In genomic region chr16:31130336-31130812, GRCh38 we compare ENCODE assay signal across 14 cellular contexts. TPM values are rescaled to one million over a fixed set of nuclear protein-coding genes. Genes with fewer than 3 reads are reported as not detected.
DNase-seq lines count a peak whose midpoint lies in the region; ATAC-seq, FAIRE-seq and TF ChIP-seq lines count a peak whose summit lies in the region.
"Had no signal": no experiment of that assay in that cellular context is flagged by ENCODE, and none has a peak within 500 bp of the region (broad histone marks: within the 10 kb centered on the region; RNA-seq: fewer than 3 reads in every experiment).

No MANE protein-coding gene starts in this region.

- H3K9ac ChIP-seq in kidney (ENCODE audit: low read length in 2 of 2) = peak overlapping the region in 1 of 2 donors; percentile 55

- ATAC-seq in RWPE2 (ENCODE audit: low read depth) = peak; percentile 0; the same call in 2 of the 3 replicates
- ATAC-seq in HG03175 (IDR thresholded peaks at IDR 0.05; ENCODE audit: unreplicated experiment) = no peak

- TF ChIP-seq POLR2A in adrenal gland (IDR thresholded peaks at IDR 0.05) = no peak

- FAIRE-seq in kidney (lab: Jason Lieb, UNC) (no peak), small intestine (lab: Jason Lieb, UNC) (no peak)
- FAIRE-seq: endothelial cell of umbilical vein had no signal

- intact Hi-C loops in kidney (cut with DNase I) = no loop called here
- intact Hi-C loops in adrenal gland (cut with DNase I) = no loop called here

- no peak for TF ChIP-seq CTCF in RWPE2 (IDR thresholded peaks at IDR 0.05; ENCODE audit: poor library complexity, severe bottlenecking)
- TF ChIP-seq CTCF in kidney (IDR thresholded peaks at IDR 0.05; ENCODE audit: borderline replicate concordance, extremely low read depth, insufficient read depth) = no peak
- TF ChIP-seq CTCF in adrenal gland (IDR thresholded peaks at IDR 0.05) = no peak

- WGBS in small intestine, 3 donors = 19 to 65% (median 28%) methylated on average over 9 of the region's 9 CpGs
- WGBS in adrenal gland, 4 donors = 83 to 90% (median 87%) methylated on average over 2 to 9 of the region's 9 CpGs

- peaks cover 45% of the 10 kb centered on the region for H3K36me3 ChIP-seq in RWPE2 (ENCODE audit: low read depth)
- H3K36me3 ChIP-seq in kidney (ENCODE audit: control insufficient read depth in 1 of 2, insufficient read depth in 2 of 2, low read length in 2 of 2) = peaks cover 8 to 35% of the 10 kb centered on the region in 2 donors
- no peaks in the 10 kb centered on the region for H3K36me3 ChIP-seq in small intestine (ENCODE audit: control insufficient read depth in 2 of 2, insufficient read depth in 2 of 2, low read length in 2 of 2)
- peaks cover 0 to 37% of the 10 kb centered on the region in 2 donors for H3K36me3 ChIP-seq in adrenal gland (replicated peaks in 1 of 2)

- H3K4me1 ChIP-seq in RWPE2 (ENCODE audit: insufficient read depth, poor library complexity, severe bottlenecking) (peaks cover 37% of the 10 kb centered on the region), kidney (ENCODE audit: control insufficient read depth in 1 of 2, insufficient read depth in 1 of 2, low read depth in 1 of 2, low read length in 2 of 2) (peaks cover 15 to 42% of the 10 kb centered on the region in 2 donors), small intestine (ENCODE audit: control insufficient read depth in 2 of 2, insufficient read depth in 1 of 2, low read depth in 1 of 2, low read length in 1 of 2) (peaks cover 4 to 13% of the 10 kb centered on the region in 2 donors), adrenal gland (replicated peaks in 1 of 2) (no peaks in the 10 kb centered on the region)

- DNase-seq in DMS53 (lab: John Stamatoyannopoulos, UW) (peak; percentile 82), RWPE2 (ENCODE audit: low spot score) (peak; percentile 58), kidney (peak; percentile 82), small intestine (peak; percentile 29), NCI-H1105 treated with DMSO at 0.1 percent for 48 hours (lab: John Stamatoyannopoulos, UW) (no peak), medulla oblongata (ENCODE audit: extremely low spot score) (no peak), adrenal gland (no peak)
- DNase-seq: activated CD4-positive, alpha-beta T cell treated with anti-CD3 and anti-CD28 coated beads, Interleukin-2, amount 50 U/mL, for 1 hour; CD4-positive, CD25-positive, alpha-beta regulatory T cell; NCI-H1694 treated with DMSO at 0.1 percent for 48 hours had no signal

- H3K4me3 ChIP-seq in RWPE2 (ENCODE audit: severe bottlenecking) = no peak overlapping the region
- H3K4me3 ChIP-seq in kidney (ENCODE audit: low read length in 2 of 2) = no peak overlapping the region
- no peak overlapping the region for H3K4me3 ChIP-seq in small intestine (ENCODE audit: low read depth in 1 of 2, low read length in 2 of 2)
- H3K4me3 ChIP-seq in adrenal gland = no peak overlapping the region

- H3K27ac ChIP-seq in RWPE2 (ENCODE audit: poor library complexity, severe bottlenecking) (peak overlapping the region; percentile 75), kidney (ENCODE audit: low read depth in 2 of 2, low read length in 2 of 2) (peak overlapping the region; percentile 85 to 90), small intestine (ENCODE audit: low read depth in 1 of 2, low read length in 1 of 2) (peak overlapping the region; percentile 90 to 94), adrenal gland (peak overlapping the region in 2 of 5 donors; percentile 78 to 93)

- H3K9me3 ChIP-seq in RWPE2 (ENCODE audit: severe bottlenecking) (no peaks in the 10 kb centered on the region), kidney (ENCODE audit: control insufficient read depth in 1 of 2, low read length in 2 of 2) (no peaks in the 10 kb centered on the region), small intestine (ENCODE audit: control insufficient read depth, low read depth) (no peaks in the 10 kb centered on the region), adrenal gland (replicated peaks in 1 of 3) (no peaks in the 10 kb centered on the region)

- no peaks in the 10 kb centered on the region for H3K27me3 ChIP-seq in RWPE2 (ENCODE audit: insufficient read depth, poor library complexity, severe bottlenecking)
- no peaks in the 10 kb centered on the region for H3K27me3 ChIP-seq in small intestine (ENCODE audit: control insufficient read depth in 2 of 2, insufficient read depth in 2 of 2, low read length in 2 of 2)
- H3K27me3 ChIP-seq in adrenal gland = no peaks in the 10 kb centered on the region

RNA-seq across cellular contexts. Expression of gene PRSS8, which starts 5.2 kb away (rescaled TPM):
- total RNA-seq in kidney (64.6 TPM), adrenal gland (under 1 TPM in 4 of 8 donors, not detected in 4; 0.41 to 0.69 (median 0.53) TPM)
- polyA plus RNA-seq in kidney (ENCODE audit: insufficient read depth, low read depth, low replicate concordance) (187 TPM), small intestine (100 to 1,000 TPM; 220 to 358 (median 225) TPM), adrenal gland (under 1 TPM in 2 of 3 donors, not detected in 1; 0.16 to 0.20 TPM)
- total RNA-seq: CD4-positive, CD25-positive, alpha-beta regulatory T cell; endothelial cell of umbilical vein; skeletal muscle tissue; T-helper 1 cell treated with Interleukin-12 subunit alpha and Interleukin-12 subunit beta and Interleukin-4 antibody, amounts not matched to agents 30 ng/mL and 1 ng/mL, for 36 hours had no signal
- polyA plus RNA-seq: CD4-positive, CD25-positive, alpha-beta regulatory T cell had no signal

RNA-seq across cellular contexts. Expression of gene KAT8, which starts 12.9 kb away (rescaled TPM):
- total RNA-seq in kidney = 83.8 TPM
- polyA plus RNA-seq in kidney (ENCODE audit: insufficient read depth, low read depth, low replicate concordance) = 40.9 TPM
- 10 to 100 TPM; 43.7 to 44.3 (median 43.8) TPM for polyA plus RNA-seq in small intestine
- 10 to 100 TPM; 61.1 to 94.0 (median 86.9) TPM for total RNA-seq in adrenal gland
- polyA plus RNA-seq in adrenal gland = 100 to 1,000 TPM in 1 of 3 donors, 10 to 100 TPM in 2; 45.0 to 148 (median 97.4) TPM

RNA-seq across cellular contexts. Expression of gene PRSS36, which starts 19.5 kb away (rescaled TPM):
- total RNA-seq in kidney (4.1 TPM), adrenal gland (10 to 100 TPM in 1 of 8 donors, 1 to 10 TPM in 7; 3.0 to 18.3 (median 7.4) TPM)
- polyA plus RNA-seq in kidney (ENCODE audit: insufficient read depth, low read depth, low replicate concordance) (1.7 TPM), small intestine (10 to 100 TPM in 2 of 3 donors, 1 to 10 TPM in 1; 4.1 to 19.2 (median 12.2) TPM), adrenal gland (10 to 100 TPM in 1 of 3 donors, 1 to 10 TPM in 2; 1.0 to 17.7 (median 8.2) TPM)
- total RNA-seq: endothelial cell of umbilical vein had no signal

RNA-seq across cellular contexts. Expression of gene BCKDK, which starts 22.2 kb away (rescaled TPM):
- total RNA-seq in kidney (47.6 TPM), adrenal gland (100 to 1,000 TPM in 5 of 8 donors, 10 to 100 TPM in 3; 61.3 to 181 (median 105) TPM)
- polyA plus RNA-seq in kidney (ENCODE audit: insufficient read depth, low read depth, low replicate concordance) (70.6 TPM), small intestine (10 to 100 TPM; 23.8 to 27.7 (median 27.5) TPM), adrenal gland (10 to 100 TPM; 30.6 to 32.1 (median 30.6) TPM)

RNA-seq across cellular contexts. Expression of gene VKORC1, which starts 35.8 kb away (rescaled TPM):
- 84.7 TPM for total RNA-seq in kidney
- polyA plus RNA-seq in kidney (ENCODE audit: insufficient read depth, low read depth, low replicate concordance) = 209 TPM
- 10 to 100 TPM; 77.8 to 87.8 (median 83.4) TPM for polyA plus RNA-seq in small intestine
- 100 to 1,000 TPM in 7 of 8 donors, 10 to 100 TPM in 1; 63.5 to 267 (median 155) TPM for total RNA-seq in adrenal gland
- 100 to 1,000 TPM in 1 of 3 donors, 10 to 100 TPM in 2; 69.5 to 120 (median 82.1) TPM for polyA plus RNA-seq in adrenal gland

Comparison
In these comparisons a context has a peak if more than half of its experiments do, and no peak if none do; other contexts are left out.
1. DNase-seq: peak in DMS53 (single experiment), RWPE2 (single experiment), kidney (single experiment) and small intestine (single experiment); none in NCI-H1105 treated with DMSO at 0.1 percent for 48 hours (single experiment), medulla oblongata (single experiment) and adrenal gland (0 of 7).
2. RNA of gene PRSS8, which starts 5.2 kb away (polyA plus RNA-seq): 220 to 358 TPM in small intestine and 187 TPM in kidney (single experiment); 0.16 to 0.20 TPM in adrenal gland; every median in the first group is over 100 times any median in the second.